Comparison of ENCODE assay signal across 14 cellular contexts in the genomic region with DNA sequence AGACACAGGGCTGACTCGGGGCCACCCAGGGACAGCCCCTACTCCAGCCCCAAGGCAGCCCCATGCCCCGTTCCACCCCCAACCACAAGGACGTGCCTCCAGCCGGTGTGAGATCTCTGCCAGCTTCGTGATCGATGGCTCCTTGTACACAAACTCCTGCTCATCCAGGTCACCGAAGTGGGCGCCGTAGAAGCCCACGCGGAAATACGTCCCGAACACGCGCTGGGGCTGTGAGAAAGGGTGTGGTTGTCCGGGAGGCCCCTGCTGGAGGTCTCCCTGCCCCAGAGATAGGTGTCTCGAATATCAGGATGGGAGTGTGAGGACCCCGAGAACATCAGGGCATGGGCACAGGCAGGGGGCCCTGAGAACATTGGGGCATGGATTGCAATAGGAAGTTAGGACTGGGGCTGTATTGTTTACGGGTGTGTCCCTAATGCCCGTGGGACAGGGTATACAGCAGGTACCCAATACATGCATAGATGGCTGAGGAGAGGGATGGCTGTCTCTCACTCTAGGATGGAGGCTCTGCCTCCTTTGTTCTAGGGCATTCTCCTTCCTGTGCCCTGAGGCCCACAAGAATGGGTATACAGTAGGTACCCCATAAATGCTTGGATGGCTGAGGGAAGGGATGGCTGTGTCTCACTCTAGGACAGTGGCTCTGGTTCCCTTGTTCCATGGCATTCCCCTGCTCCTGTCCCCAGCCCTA. TPM values are rescaled to one million over a fixed set of nuclear protein-coding genes. Genes with fewer than 3 reads are reported as not detected.
DNase-seq lines count a peak whose midpoint lies in the region; ATAC-seq, FAIRE-seq and TF ChIP-seq lines count a peak whose summit lies in the region.
"Had no signal": no experiment of that assay in that cellular context is flagged by ENCODE, and none has a peak within 500 bp of the region (broad histone marks: within the 10 kb centered on the region; RNA-seq: fewer than 3 reads in every experiment).

No MANE protein-coding gene starts in this region.

- no peak overlapping the region for H2AK5ac ChIP-seq in H1 (ENCODE audit: low read depth, low read length)

- H3K4ac ChIP-seq in H1 (replicated peaks; ENCODE audit: insufficient read length, low read depth, low read length), result no peak overlapping the region

- H3K4me1 ChIP-seq in PC-3 (ENCODE audit: insufficient read depth, low read length) (peaks cover 17% of the 10 kb centered on the region), H1 (replicated peaks in 1 of 4; ENCODE audit: control insufficient read depth in 3 of 4, insufficient read depth in 4 of 4, low read length in 3 of 4) (no peaks in the 10 kb centered on the region; a peak in 2 of 7 replicates), muscle layer of colon (ENCODE audit: insufficient read depth, low read length) (peaks cover 41% of the 10 kb centered on the region), thymus (ENCODE audit: control insufficient read depth, insufficient read depth, low read length) (peaks cover 3% of the 10 kb centered on the region), foreskin keratinocyte (no peaks in the 10 kb centered on the region)

- H4K8ac ChIP-seq in H1 (ENCODE audit: extremely low read depth, insufficient read depth, low read length), result peak overlapping the region; percentile 29; the same call in 1 of the 2 replicates

- no peak overlapping the region for H2AFZ ChIP-seq in PC-3 (ENCODE audit: low read length)
- H2AFZ ChIP-seq in H1 (ENCODE audit: low read length), result no peak overlapping the region

- H4K20me1 ChIP-seq in PC-3 (ENCODE audit: low read length) (no peaks in the 10 kb centered on the region), H1 (replicated peaks in 1 of 2; ENCODE audit: control insufficient read depth in 1 of 2, insufficient read depth in 2 of 2, low read length in 2 of 2) (peaks cover 0 to 1% of the 10 kb centered on the region in 2 experiments)

- H2BK12ac ChIP-seq in H1 (ENCODE audit: low read depth, low read length), result no peak overlapping the region

- WGBS in H1 (ENCODE audit: extremely low coverage in 1 of 2, insufficient coverage in 1 of 2, insufficient read length in 1 of 2, insufficient replicate concordance in 2 of 2, low coverage in 1 of 2, low lambda C conversion rate in 2 of 2, missing lambda C conversion rate in 1 of 2), 2 experiments, result 94% methylated on average over 20 of the region's 20 CpGs; no CpG with 5 or more reads in 1 of the 2 experiments
- 88% methylated on average over 20 of the region's 20 CpGs for WGBS in thymus

- H4K91ac ChIP-seq in H1 (replicated peaks; ENCODE audit: insufficient read length, low read length), result no peak overlapping the region

- no peaks in the 10 kb centered on the region for H3K9me3 ChIP-seq in PC-3 (ENCODE audit: low read length)
- H3K9me3 ChIP-seq in H1 (ENCODE audit: insufficient read depth in 2 of 2, low read depth in 1 of 2, low read length in 1 of 2), result no peaks in the 10 kb centered on the region
- H3K9me3 ChIP-seq in muscle layer of colon (ENCODE audit: low read length), result no peaks in the 10 kb centered on the region
- no peaks in the 10 kb centered on the region for H3K9me3 ChIP-seq in thymus (ENCODE audit: control insufficient read depth)

- H2BK120ac ChIP-seq in H1 (replicated peaks; ENCODE audit: low read depth, low read length), result no peak overlapping the region

- ATAC-seq in PC-3 (no peak), foreskin keratinocyte (no peak)
- no peak for ATAC-seq in activated CD4-positive, CD25-positive, alpha-beta regulatory T cell treated with anti-CD3 and anti-CD28 coated beads, Interleukin-2, amount 50 U/mL, for 24 hours

- H2BK15ac ChIP-seq in H1 (ENCODE audit: low read length), result no peak overlapping the region

- TF ChIP-seq POLR2A in H1 (IDR thresholded peaks at IDR 0.05; ENCODE audit: control extremely low read depth in 1 of 2, low read depth in 2 of 2, low read length in 2 of 2), result no peak

- no peak overlapping the region for H2BK5ac ChIP-seq in H1 (ENCODE audit: low read depth, low read length)

- H3K27ac ChIP-seq in PC-3 (ENCODE audit: low read length) (no peak overlapping the region), H1 (ENCODE audit: low read depth, low read length) (no peak overlapping the region), muscle layer of colon (ENCODE audit: low read depth, low read length) (peak overlapping the region; percentile 89), thymus (ENCODE audit: low read depth) (peak overlapping the region; percentile 40), foreskin keratinocyte (no peak overlapping the region)

- H3K56ac ChIP-seq in H1 (replicated peaks; ENCODE audit: insufficient read length, low read depth, low read length), result no peak overlapping the region

- POLR2A ChIA-PET in PC-3 (lab: Charles Lee; ENCODE audit: unreplicated experiment), result interaction anchor here (0.5 kb wide), 1 partner anchor 76 kb away, joined by 4 read pairs; no protein-coding TSS in a partner anchor
- POLR2A ChIA-PET in H1 (lab: Charles Lee; ENCODE audit: partially characterized antibody), result interaction anchor here (1.0 to 1.1 kb wide), 2 partner anchors 64 to 77 kb away, joined by 3 read pairs; no protein-coding TSS in a partner anchor

- no peaks in the 10 kb centered on the region for H3F3A ChIP-seq in PC-3 (ENCODE audit: low read length, unreplicated experiment)

- H3K9me2 ChIP-seq in PC-3 (replicated peaks; ENCODE audit: low read length), result no peaks in the 10 kb centered on the region

- TF ChIP-seq EP300 in H1 (IDR thresholded peaks at IDR 0.05; ENCODE audit: borderline replicate concordance in 1 of 2, low read depth in 2 of 2, low read length in 2 of 2), result no peak

- no peak overlapping the region for H3K4me3 ChIP-seq in PC-3 (ENCODE audit: low read length)
- H3K4me3 ChIP-seq in H1 (ENCODE audit: extremely low read depth in 1 of 4, insufficient read depth in 2 of 4, low read depth in 3 of 4, low read length in 4 of 4), result no peak overlapping the region
- peak overlapping the region in 1 of 2 donors; percentile 26 for H3K4me3 ChIP-seq in muscle layer of colon (ENCODE audit: low read depth in 1 of 2, low read length in 2 of 2)
- no peak overlapping the region for H3K4me3 ChIP-seq in thymus (ENCODE audit: low read length)

- TF ChIP-seq CTCF in PC-3 (conservative IDR thresholded peaks at IDR 0.05; ENCODE audit: low read depth, low read length) (no peak), H1 (IDR thresholded peaks at IDR 0.05; ENCODE audit: control extremely low read depth in 1 of 3, insufficient read depth in 1 of 3, low read depth in 1 of 3, low read length in 3 of 3) (no peak), foreskin keratinocyte (conservative IDR thresholded peaks at IDR 0.05) (no peak)

- no peak overlapping the region for H4K5ac ChIP-seq in H1 (ENCODE audit: insufficient read length, low read depth, low read length)

- no peak overlapping the region for H3K4me2 ChIP-seq in PC-3 (ENCODE audit: low read length)
- H3K4me2 ChIP-seq in H1 (ENCODE audit: insufficient read depth in 1 of 2, low read depth in 2 of 2, low read length in 2 of 2), result no peak overlapping the region

- CTCF ChIA-PET in PC-3 (lab: Charles Lee), result interaction anchor here (0.6 to 1.6 kb wide), 3 partner anchors 15 to 64 kb away, joined by 3 to 15 read pairs (median 5); no protein-coding TSS in a partner anchor
- CTCF ChIA-PET in H1 (lab: Charles Lee; ENCODE audit: partially characterized antibody), result interaction anchor here (0.9 to 2.8 kb wide), 5 partner anchors 15 to 77 kb away, joined by 3 to 18 read pairs (median 6); no protein-coding TSS in a partner anchor

- no peak overlapping the region for H3K9ac ChIP-seq in PC-3 (ENCODE audit: low read length)
- H3K9ac ChIP-seq in H1 (replicated peaks in 1 of 4; ENCODE audit: extremely low read depth in 1 of 4, low read depth in 3 of 4, low read length in 3 of 4), result no peak overlapping the region
- H3K9ac ChIP-seq in muscle layer of colon (ENCODE audit: low read length), result peak overlapping the region; percentile 49

- H3K79me1 ChIP-seq in H1 (ENCODE audit: low read depth, low read length), result no peaks in the 10 kb centered on the region

- no peak overlapping the region for H3K14ac ChIP-seq in H1 (ENCODE audit: insufficient read length)

- TF ChIP-seq RAD21 in H1 (IDR thresholded peaks at IDR 0.05 in 1 of 2, conservative IDR thresholded peaks at IDR 0.05 in 1 of 2; ENCODE audit: low read depth in 2 of 2, low read length in 2 of 2), result no peak

- TSS peak; percentile 22 for BruUV-seq in PC-3 (replicated peaks; lab: Mats Ljungman, UMichigan)

- no peak for FAIRE-seq in H1 (lab: Jason Lieb, UNC)

- H3K79me2 ChIP-seq in PC-3 (ENCODE audit: low read length), result no peaks in the 10 kb centered on the region
- no peaks in the 10 kb centered on the region for H3K79me2 ChIP-seq in H1 (ENCODE audit: control insufficient read depth in 1 of 2, insufficient read depth in 2 of 2, low read length in 2 of 2)

- H3K27me3 ChIP-seq in PC-3 (ENCODE audit: low read length), result no peaks in the 10 kb centered on the region
- H3K27me3 ChIP-seq in H1 (replicated peaks in 1 of 4; ENCODE audit: control insufficient read depth in 3 of 4, extremely low read depth in 1 of 4, insufficient read depth in 3 of 4, low read length in 3 of 4), result no peaks in the 10 kb centered on the region
- no peaks in the 10 kb centered on the region for H3K27me3 ChIP-seq in muscle layer of colon (ENCODE audit: control insufficient read depth in 1 of 2, insufficient read depth in 2 of 2, low read length in 2 of 2)
- H3K27me3 ChIP-seq in thymus (ENCODE audit: control insufficient read depth, insufficient read depth), result no peaks in the 10 kb centered on the region
- H3K27me3 ChIP-seq in foreskin keratinocyte, result no peaks in the 10 kb centered on the region

- DNase-seq in PC-3, result no peak
- no peak for DNase-seq in H1 (ENCODE audit: low read depth in 1 of 2, low spot score in 2 of 2)
- no peak for DNase-seq in foreskin keratinocyte
- no peak for DNase-seq in NK-92 (lab: John Stamatoyannopoulos, UW; ENCODE audit: unreplicated experiment)
- no peak for DNase-seq in activated CD4-positive, alpha-beta T cell treated with anti-CD3 and anti-CD28 coated beads, Interleukin-2, amount 50 U/mL, for 4 hours
- DNase-seq: effector CD4-positive, alpha-beta T cell; mesendoderm; MM.1S; NCI-H2227 treated with DMSO at 0.1 percent for 48 hours; SHP77 had no signal

- no peak overlapping the region for H3K18ac ChIP-seq in H1 (ENCODE audit: extremely low read depth, low read length)

- no peak overlapping the region for H3K23ac ChIP-seq in H1 (ENCODE audit: insufficient read length)

- H3K36me3 ChIP-seq in PC-3 (ENCODE audit: low read depth, low read length) (no peaks in the 10 kb centered on the region), H1 (ENCODE audit: control insufficient read depth in 2 of 4, insufficient read depth in 4 of 4, low read length in 3 of 4) (peaks cover 0 to 3% (median 0%) of the 10 kb centered on the region in 4 experiments; a peak in 1 of 8 replicates), muscle layer of colon (ENCODE audit: insufficient read depth, low read length) (peaks cover 12% of the 10 kb centered on the region), thymus (ENCODE audit: control insufficient read depth, insufficient read depth) (no peaks in the 10 kb centered on the region)

- H2BK20ac ChIP-seq in H1 (ENCODE audit: low read length), result no peak overlapping the region

- H3K23me2 ChIP-seq in H1 (ENCODE audit: low read depth, low read length), result 0 out of 2 replicates have a peak, but pooled peaks cover 2% of the 10 kb centered on the region

- intact Hi-C loops in PC-3 (cut with micrococcal nuclease), result loop anchor here (1.0 to 5.0 kb wide), 2 partner anchors 64 to 165 kb away; no protein-coding TSS in a partner anchor

RNA-seq across cellular contexts. Expression of gene KANK2, which starts 5.3 kb away (rescaled TPM):
- 96.6 and 98.4 TPM in 2 replicates for total RNA-seq in PC-3 (2014; rRNA removed)
- 42.3 and 47.9 TPM in 2 replicates for total RNA-seq in H1 (2021; fragmentation: NEBNext Ultra II Directional; extraction: Animal tissue kit (Norgen Biotek cat#: 25700))
- polyA plus RNA-seq in H1 (2011; rRNA removed), result 25.2 and 47.7 TPM in 2 replicates
- 24.1 TPM for polyA plus RNA-seq in H1 (2011; cell fraction: cytosol; rRNA removed)
- 55.1 TPM for polyA plus RNA-seq in H1 (2011; cell fraction: nucleus; rRNA removed)
- 34.1 to 57.3 TPM (median 50.6 TPM) in 4 replicates for polyA plus RNA-seq in H1 (2012, experiment 1 of 2)
- 34.0 TPM for polyA plus RNA-seq in H1 (2012, experiment 2 of 2)
- polyA plus RNA-seq in H1 (2013, experiment 1 of 2), result 37.5 TPM
- 34.5 TPM for polyA plus RNA-seq in H1 (2013, experiment 2 of 2)
- polyA minus RNA-seq in H1 (2011; rRNA and poly(A)+ RNA removed), result 24.9 and 27.1 TPM in 2 replicates
- 28.5 TPM for polyA minus RNA-seq in H1 (2011; cell fraction: cytosol; rRNA and poly(A)+ RNA removed)
- 28.7 TPM for polyA minus RNA-seq in H1 (2011; cell fraction: nucleus; rRNA and poly(A)+ RNA removed)
- polyA plus RNA-seq in thymus, result 18.3 TPM
- 12.3 and 14.5 TPM in 2 replicates for total RNA-seq in foreskin keratinocyte
- 5.0 and 6.1 TPM in 2 replicates for polyA plus RNA-seq in foreskin keratinocyte

RNA-seq across cellular contexts. Expression of gene ANGPTL8, which starts 36.8 kb away (rescaled TPM):
- total RNA-seq in PC-3 (2014; rRNA removed), result not detected in 2 replicates
- total RNA-seq in H1 (2021; fragmentation: NEBNext Ultra II Directional; extraction: Animal tissue kit (Norgen Biotek cat#: 25700)), result not detected in 2 replicates
- not detected in 2 replicates for polyA plus RNA-seq in H1 (2011; rRNA removed)
- not detected for polyA plus RNA-seq in H1 (2011; cell fraction: cytosol; rRNA removed)
- not detected for polyA plus RNA-seq in H1 (2011; cell fraction: nucleus; rRNA removed)
- polyA plus RNA-seq in H1 (2012, experiment 1 of 2), result not detected in 4 replicates
- not detected for polyA plus RNA-seq in H1 (2012, experiment 2 of 2)
- polyA plus RNA-seq in H1 (2013, experiment 1 of 2), result not detected
- polyA plus RNA-seq in H1 (2013, experiment 2 of 2), result not detected
- not detected in 2 replicates for polyA minus RNA-seq in H1 (2011; rRNA and poly(A)+ RNA removed)
- polyA minus RNA-seq in H1 (2011; cell fraction: cytosol; rRNA and poly(A)+ RNA removed), result not detected
- polyA minus RNA-seq in H1 (2011; cell fraction: nucleus; rRNA and poly(A)+ RNA removed), result not detected
- polyA plus RNA-seq in thymus, result 0.16 TPM
- total RNA-seq in foreskin keratinocyte, result not detected in 2 replicates
- not detected in 2 replicates for polyA plus RNA-seq in foreskin keratinocyte
- polyA plus RNA-seq: CD14-positive monocyte had no signal

RNA-seq across cellular contexts. Expression of gene SPC24, which starts 47.1 kb away (rescaled TPM):
- total RNA-seq in PC-3 (2014; rRNA removed) (136 and 142 TPM in 2 replicates), foreskin keratinocyte (29.4 and 43.8 TPM in 2 replicates)
- total RNA-seq in H1 (2021; fragmentation: NEBNext Ultra II Directional; extraction: Animal tissue kit (Norgen Biotek cat#: 25700)), result 42.4 and 49.9 TPM in 2 replicates
- polyA plus RNA-seq in H1 (2011; rRNA removed) (17.7 and 18.0 TPM in 2 replicates), thymus (4.0 TPM), foreskin keratinocyte (23.0 and 27.9 TPM in 2 replicates)
- 22.5 TPM for polyA plus RNA-seq in H1 (2011; cell fraction: cytosol; rRNA removed)
- polyA plus RNA-seq in H1 (2011; cell fraction: nucleus; rRNA removed), result 21.0 TPM
- polyA plus RNA-seq in H1 (2012, experiment 1 of 2), result 27.9 to 43.1 TPM (median 35.3 TPM) in 4 replicates
- polyA plus RNA-seq in H1 (2012, experiment 2 of 2), result 23.8 TPM
- polyA plus RNA-seq in H1 (2013, experiment 1 of 2), result 17.6 TPM
- 17.8 TPM for polyA plus RNA-seq in H1 (2013, experiment 2 of 2)
- polyA minus RNA-seq in H1 (2011; rRNA and poly(A)+ RNA removed), result 51.5 and 68.2 TPM in 2 replicates
- polyA minus RNA-seq in H1 (2011; cell fraction: cytosol; rRNA and poly(A)+ RNA removed), result 66.6 TPM
- polyA minus RNA-seq in H1 (2011; cell fraction: nucleus; rRNA and poly(A)+ RNA removed), result 18.5 TPM

RNA-seq across cellular contexts. Expression of gene DOCK6, which starts 59.7 kb away (rescaled TPM):
- total RNA-seq in PC-3 (2014; rRNA removed) (28.0 and 29.4 TPM in 2 replicates), foreskin keratinocyte (17.7 and 30.9 TPM in 2 replicates)
- total RNA-seq in H1 (2021; fragmentation: NEBNext Ultra II Directional; extraction: Animal tissue kit (Norgen Biotek cat#: 25700)), result 44.1 and 54.7 TPM in 2 replicates
- polyA plus RNA-seq in H1 (2011; rRNA removed) (25.5 and 48.4 TPM in 2 replicates), thymus (20.8 TPM), foreskin keratinocyte (14.4 and 21.2 TPM in 2 replicates)
- polyA plus RNA-seq in H1 (2011; cell fraction: cytosol; rRNA removed), result 22.9 TPM
- polyA plus RNA-seq in H1 (2011; cell fraction: nucleus; rRNA removed), result 158 TPM
- 35.9 to 53.2 TPM (median 46.3 TPM) in 4 replicates for polyA plus RNA-seq in H1 (2012, experiment 1 of 2)
- 26.9 TPM for polyA plus RNA-seq in H1 (2012, experiment 2 of 2)
- 23.1 TPM for polyA plus RNA-seq in H1 (2013, experiment 1 of 2)
- polyA plus RNA-seq in H1 (2013, experiment 2 of 2), result 22.6 TPM
- polyA minus RNA-seq in H1 (2011; rRNA and poly(A)+ RNA removed), result 18.2 and 21.0 TPM in 2 replicates
- polyA minus RNA-seq in H1 (2011; cell fraction: cytosol; rRNA and poly(A)+ RNA removed), result 30.6 TPM
- polyA minus RNA-seq in H1 (2011; cell fraction: nucleus; rRNA and poly(A)+ RNA removed), result 42.2 TPM

Comparison
In these comparisons a context has a peak if more than half of its experiments do, and no peak if none do; other contexts are left out.
1. H3K27ac ChIP-seq: peak in muscle layer of colon (single experiment) and thymus (single experiment); none in PC-3 (single experiment), H1 (single experiment) and foreskin keratinocyte (single experiment).